8 cellular contexts compared by ENCODE assay signal in genomic region chr5:78886650-78887230, GRCh38.
DNase-seq lines count a peak whose midpoint lies in the region; ATAC-seq, FAIRE-seq and TF ChIP-seq lines count a peak whose summit lies in the region.

No MANE protein-coding gene starts in this region.

- TF ChIP-seq POLR2A in GM12891 (IDR thresholded peaks at IDR 0.05; ENCODE audit: low read depth, low read length) = no peak

- H3K36me3 Mint-ChIP-seq in T-helper 17 cell (ENCODE audit: low read depth) = peaks cover 5% of the 10 kb centered on the region

- no peak overlapping the region for H3K4me3 Mint-ChIP-seq in T-helper 17 cell

- peak; percentile 49 for TF ChIP-seq CTCF in GM12873 (IDR thresholded peaks at IDR 0.05; ENCODE audit: insufficient read depth, low read depth, low read length, missing control alignments)

- FAIRE-seq in GM12891 (lab: Jason Lieb, UNC) = no peak

- H3K9me3 ChIP-seq in T-helper 17 cell (ENCODE audit: control insufficient read depth, low read length, poor library complexity, severe bottlenecking) = no peaks in the 10 kb centered on the region

- H3K4me1 Mint-ChIP-seq in T-helper 17 cell = peaks cover 13% of the 10 kb centered on the region

- DNase-seq in AG08396 (ENCODE audit: low spot score) (peak; percentile 20), T-helper 17 cell (no peak), iris pigment epithelial cell (ENCODE audit: low read depth) (peak; percentile 17), NCI-H1436 (lab: John Stamatoyannopoulos, UW) (no peak), GM12891 (ENCODE audit: insufficient read length, low spot score) (no peak)
- no peak for DNase-seq in activated effector memory CD4-positive, alpha-beta T cell treated with anti-CD3 and anti-CD28 coated beads, Interleukin-2, amount 50 U/mL, for 16 hours

- ATAC-seq in T-helper 17 cell = peak; percentile 50
- no peak for ATAC-seq in HG03135 (IDR thresholded peaks at IDR 0.05; ENCODE audit: unreplicated experiment)

- H3K27ac Mint-ChIP-seq in T-helper 17 cell = no peak overlapping the region

- H3K27me3 Mint-ChIP-seq in T-helper 17 cell = no peaks in the 10 kb centered on the region

TF ChIP-seq in GM12891, 5 proteins besides CTCF, POLR2A, EP300 and RAD21:
- TF ChIP-seq SPI1 (IDR thresholded peaks at IDR 0.05; ENCODE audit: low read depth, low read length) (no peak), PAX5 (IDR thresholded peaks at IDR 0.05; ENCODE audit: insufficient read depth, low read length, severe bottlenecking) (no peak)

Comparison
In these comparisons a context has a peak if more than half of its experiments do, and no peak if none do; other contexts are left out.
1. DNase-seq: peak in AG08396 (single experiment) and iris pigment epithelial cell (single experiment); none in T-helper 17 cell (0 of 3), activated effector memory CD4-positive, alpha-beta T cell treated with anti-CD3 and anti-CD28 coated beads, Interleukin-2, amount 50 U/mL, for 16 hours (single experiment), NCI-H1436 (single experiment) and GM12891 (single experiment).